ENCODE assay signal across 10 cellular contexts in genomic region chr2:8575810-8576423, GRCh38.
DNase-seq lines count a peak whose midpoint lies in the region; ATAC-seq lines count a peak whose summit lies in the region.
"Had no signal": no experiment of that assay in that cellular context is flagged by ENCODE, and none has a peak within 500 bp of the region (broad histone marks: within the 10 kb centered on the region; RNA-seq: fewer than 3 reads in every experiment).

No MANE protein-coding gene starts in this region.

- H3K9me3 Mint-ChIP-seq in activated CD4-positive, alpha-beta T cell treated with anti-CD3 and anti-CD28 coated beads, Interleukin-2, amount 10 ng/mL, durations not matched to agents 24 days and 14 days = no peaks in the 10 kb centered on the region
- no peaks in the 10 kb centered on the region for H3K9me3 Mint-ChIP-seq in effector memory CD8-positive, alpha-beta T cell
- H3K9me3 Mint-ChIP-seq in stimulated activated memory B cell treated with anti-CD40 and anti-IgM and Interleukin-4, amounts not matched to agents 10 μg/mL and 1 μg/mL and 100 μg/mL, for 72 hours = peaks cover 4% of the 10 kb centered on the region

- peak overlapping the region; percentile 1 for H3K27ac Mint-ChIP-seq in activated CD4-positive, alpha-beta T cell treated with anti-CD3 and anti-CD28 coated beads, Interleukin-2, amount 10 ng/mL, durations not matched to agents 24 days and 14 days
- H3K27ac Mint-ChIP-seq in effector memory CD8-positive, alpha-beta T cell = peak overlapping the region; percentile 35 to 71
- H3K27ac Mint-ChIP-seq in stimulated activated memory B cell treated with anti-CD40 and anti-IgM and Interleukin-4, amounts not matched to agents 10 μg/mL and 1 μg/mL and 100 μg/mL, for 72 hours = peak overlapping the region; percentile 62

- peak overlapping the region; percentile 13 for H3K4me3 Mint-ChIP-seq in activated CD4-positive, alpha-beta T cell treated with anti-CD3 and anti-CD28 coated beads, Interleukin-2, amount 10 ng/mL, durations not matched to agents 24 days and 14 days
- H3K4me3 Mint-ChIP-seq in effector memory CD8-positive, alpha-beta T cell = peak overlapping the region; percentile 68 to 84
- H3K4me3 Mint-ChIP-seq in stimulated activated memory B cell treated with anti-CD40 and anti-IgM and Interleukin-4, amounts not matched to agents 10 μg/mL and 1 μg/mL and 100 μg/mL, for 72 hours = peak overlapping the region; percentile 30

- intact Hi-C loops in activated CD4-positive, alpha-beta T cell treated with anti-CD3 and anti-CD28 coated beads, Interleukin-2, amount 10 ng/mL, durations not matched to agents 24 days and 14 days (cut with micrococcal nuclease) = loop anchor here (2.0 kb wide), 2 partner anchors 31 to 105 kb away; no protein-coding TSS in a partner anchor

- peaks cover 42% of the 10 kb centered on the region for H3K4me1 Mint-ChIP-seq in activated CD4-positive, alpha-beta T cell treated with anti-CD3 and anti-CD28 coated beads, Interleukin-2, amount 10 ng/mL, durations not matched to agents 24 days and 14 days
- peaks cover 35 to 40% of the 10 kb centered on the region in 2 donors for H3K4me1 Mint-ChIP-seq in effector memory CD8-positive, alpha-beta T cell (ENCODE audit: low read depth in 2 of 2)
- peaks cover 96% of the 10 kb centered on the region for H3K4me1 Mint-ChIP-seq in stimulated activated memory B cell treated with anti-CD40 and anti-IgM and Interleukin-4, amounts not matched to agents 10 μg/mL and 1 μg/mL and 100 μg/mL, for 72 hours

- DNase-seq in activated CD4-positive, alpha-beta T cell treated with anti-CD3 and anti-CD28 coated beads, Interleukin-2, amount 10 ng/mL, durations not matched to agents 24 days and 14 days = no peak
- no peak for DNase-seq in activated CD4-positive, alpha-beta T cell treated with anti-CD3 and anti-CD28 coated beads, Interleukin-2, amount 50 U/mL, for 4 hours
- DNase-seq in NCI-H82 treated with DMSO at 0.1 percent for 48 hours (lab: John Stamatoyannopoulos, UW; ENCODE audit: unreplicated experiment) = peak; percentile 20
- no peak for DNase-seq in effector memory CD8-positive, alpha-beta T cell
- DNase-seq in NCI-H1105 (lab: John Stamatoyannopoulos, UW) = no peak
- no peak for DNase-seq in NCI-H1417 treated with DMSO at 0.1 percent for 48 hours (lab: John Stamatoyannopoulos, UW)
- DNase-seq: ACHN, SHP77 treated with DMSO at 0.1 percent for 48 hours had no signal

- no peak for ATAC-seq in effector memory CD8-positive, alpha-beta T cell (replicated peaks)
- ATAC-seq in stimulated activated memory B cell treated with anti-CD40 and anti-IgM and Interleukin-4, amounts not matched to agents 10 μg/mL and 1 μg/mL and 100 μg/mL, for 72 hours = no peak
- no peak for ATAC-seq in HG03571 (IDR thresholded peaks at IDR 0.05; ENCODE audit: unreplicated experiment)

- peaks cover 4% of the 10 kb centered on the region for H3K27me3 Mint-ChIP-seq in activated CD4-positive, alpha-beta T cell treated with anti-CD3 and anti-CD28 coated beads, Interleukin-2, amount 10 ng/mL, durations not matched to agents 24 days and 14 days
- H3K27me3 Mint-ChIP-seq in effector memory CD8-positive, alpha-beta T cell = no peaks in the 10 kb centered on the region
- peaks cover 30% of the 10 kb centered on the region for H3K27me3 Mint-ChIP-seq in stimulated activated memory B cell treated with anti-CD40 and anti-IgM and Interleukin-4, amounts not matched to agents 10 μg/mL and 1 μg/mL and 100 μg/mL, for 72 hours

- H3K36me3 Mint-ChIP-seq in activated CD4-positive, alpha-beta T cell treated with anti-CD3 and anti-CD28 coated beads, Interleukin-2, amount 10 ng/mL, durations not matched to agents 24 days and 14 days (ENCODE audit: low read depth) = no peaks in the 10 kb centered on the region
- peaks cover 9% of the 10 kb centered on the region for H3K36me3 Mint-ChIP-seq in effector memory CD8-positive, alpha-beta T cell (ENCODE audit: insufficient read depth)
- no peaks in the 10 kb centered on the region for H3K36me3 Mint-ChIP-seq in stimulated activated memory B cell treated with anti-CD40 and anti-IgM and Interleukin-4, amounts not matched to agents 10 μg/mL and 1 μg/mL and 100 μg/mL, for 72 hours

Comparison
In these comparisons a context has a peak if more than half of its experiments do, and no peak if none do; other contexts are left out.
1. H3K27ac Mint-ChIP-seq: peak in every context shown above with its lines; median percentile 62 in stimulated activated memory B cell treated with anti-CD40 and anti-IgM and Interleukin-4, amounts not matched to agents 10 μg/mL and 1 μg/mL and 100 μg/mL, for 72 hours; 53 in effector memory CD8-positive, alpha-beta T cell; 1 in activated CD4-positive, alpha-beta T cell treated with anti-CD3 and anti-CD28 coated beads, Interleukin-2, amount 10 ng/mL, durations not matched to agents 24 days and 14 days.
2. H3K4me3 Mint-ChIP-seq: peak in every context shown above with its lines; median percentile 76 in effector memory CD8-positive, alpha-beta T cell; 30 in stimulated activated memory B cell treated with anti-CD40 and anti-IgM and Interleukin-4, amounts not matched to agents 10 μg/mL and 1 μg/mL and 100 μg/mL, for 72 hours; 13 in activated CD4-positive, alpha-beta T cell treated with anti-CD3 and anti-CD28 coated beads, Interleukin-2, amount 10 ng/mL, durations not matched to agents 24 days and 14 days.